Comparison of ENCODE assay signal across 21 cellular contexts in the genomic region with DNA sequence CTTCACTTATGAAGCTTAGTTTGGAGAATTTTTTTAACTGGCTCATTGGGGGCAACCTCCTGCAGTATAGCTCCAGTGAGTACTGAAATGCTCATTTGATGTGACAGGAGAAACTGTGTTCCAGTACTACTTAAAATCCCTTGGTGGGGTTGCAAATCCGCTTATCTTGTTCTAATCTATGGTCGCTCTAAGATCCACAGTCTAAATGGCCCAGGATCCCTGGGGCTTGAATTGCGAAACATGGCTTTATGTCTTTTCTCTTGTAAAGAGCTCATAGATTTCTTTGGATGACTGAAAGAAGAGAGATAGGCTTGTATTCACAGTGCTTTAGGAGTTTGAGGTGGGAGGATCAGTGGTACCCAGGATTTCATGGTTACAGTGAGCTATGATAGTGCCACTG. TPM values are rescaled to one million over a fixed set of nuclear protein-coding genes. Genes with fewer than 3 reads are reported as not detected.
"Had no signal": no experiment of that assay in that cellular context is flagged by ENCODE, and none has a peak within 500 bp of the region (broad histone marks: within the 10 kb centered on the region; RNA-seq: fewer than 3 reads in every experiment).

No MANE protein-coding gene starts in this region.

- H3K9me3 ChIP-seq: breast epithelium, neutrophil, pancreas, upper lobe of right lung had no signal

- H3K36me3 ChIP-seq: breast epithelium, esophagus muscularis mucosa, heart right ventricle, neutrophil, pancreas, upper lobe of right lung had no signal

- H3K4me3 ChIP-seq: breast epithelium, esophagus muscularis mucosa, heart right ventricle, pancreas, upper lobe of right lung had no signal

- H3K4me1 ChIP-seq: breast epithelium, pancreas, upper lobe of right lung had no signal

- DNase-seq: activated CD4-positive, alpha-beta T cell treated with anti-CD3 and anti-CD28 coated beads, Interleukin-2, amount 10 ng/mL, durations not matched to agents 7 days and 5 days; activated CD8-positive, alpha-beta T cell treated with anti-CD3 and anti-CD28 coated beads, Interleukin-2, amount 10 ng/mL, durations not matched to agents 7 days and 5 days; activated naive CD4-positive, alpha-beta T cell treated with anti-CD3 and anti-CD28 coated beads for 36 hours; activated T-cell treated with anti-CD3 and anti-CD28 coated beads, Interleukin-2, amount 50 U/mL, for 4 hours; cortex of kidney; effector CD8-positive, alpha-beta T cell; heart right ventricle; left ventricle myocardium superior; naive thymus-derived CD8-positive, alpha-beta T cell; pancreas; stimulated activated CD4-positive, alpha-beta T cell treated with anti-CD3 and anti-CD28 coated beads, Interleukin-12 subunit alpha, Interleukin-12 subunit beta, amount 100 ng/mL, for 4 hours; stimulated activated CD4-positive, alpha-beta T cell treated with anti-CD3 and anti-CD28 coated beads, Interleukin-1b, Interleukin-23, amount 100 ng/mL, for 48 hours; stimulated activated CD8-positive, alpha-beta memory T cell treated with anti-CD3 and anti-CD28 coated beads, Interleukin-4, amount 100 ng/mL, for 48 hours; stimulated activated naive CD4-positive, alpha-beta T cell; T-helper 1 cell; T-helper 9 cell; upper lobe of right lung had no signal

- ATAC-seq: activated CD4-positive, CD25-positive, alpha-beta regulatory T cell treated with anti-CD3 and anti-CD28 coated beads, Interleukin-2, amount 50 U/mL, for 24 hours; activated CD8-positive, alpha-beta T cell treated with anti-CD3 and anti-CD28 coated beads, Interleukin-2, amount 10 ng/mL, durations not matched to agents 7 days and 5 days; activated T-cell treated with anti-CD3 and anti-CD28 coated beads, Interleukin-2, amount 50 U/mL, for 4 hours; heart right ventricle; left ventricle myocardium superior; naive thymus-derived CD8-positive, alpha-beta T cell; pancreas; upper lobe of right lung had no signal

RNA-seq across cellular contexts. Expression of gene ADAMTSL1, which starts 52.7 kb away (rescaled TPM):
- total RNA-seq: activated CD4-positive, alpha-beta T cell treated with anti-CD3 and anti-CD28 coated beads, Interleukin-2, amount 10 ng/mL, durations not matched to agents 7 days and 5 days; activated CD8-positive, alpha-beta T cell treated with anti-CD3 and anti-CD28 coated beads, Interleukin-2, amount 10 ng/mL, durations not matched to agents 7 days and 5 days; activated naive CD4-positive, alpha-beta T cell treated with anti-CD3 and anti-CD28 coated beads for 36 hours; activated T-cell treated with anti-CD3 and anti-CD28 coated beads, Interleukin-2, amount 50 U/mL, for 4 hours; naive thymus-derived CD8-positive, alpha-beta T cell had no signal
